Comparison of ENCODE assay signal across 24 cellular contexts in the genomic region with DNA sequence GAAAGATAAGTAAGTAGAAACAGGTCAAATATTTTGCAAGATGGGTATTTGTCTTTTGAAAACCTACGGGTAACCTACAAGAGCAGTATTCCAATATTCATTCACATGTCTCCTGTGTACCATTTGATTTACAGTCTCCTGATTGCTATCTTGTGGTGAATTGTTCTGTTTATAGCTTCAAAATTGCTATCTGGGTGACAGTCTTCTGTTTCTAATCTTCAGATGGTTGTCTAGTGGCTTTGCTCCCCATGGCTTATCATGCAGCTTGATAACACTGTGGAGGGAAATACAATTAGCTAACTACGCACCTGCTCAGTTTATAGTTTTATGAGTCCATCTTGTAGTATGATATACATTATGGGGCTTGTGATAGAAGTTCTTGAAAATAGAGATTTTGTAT.
"Had no signal": no experiment of that assay in that cellular context is flagged by ENCODE, and none has a peak within 500 bp of the region (broad histone marks: within the 10 kb centered on the region; RNA-seq: fewer than 3 reads in every experiment).

No MANE protein-coding gene starts in this region.

- H3K4me3 ChIP-seq: breast epithelium, colonic mucosa, K562 had no signal

- DNase-seq: activated CD4-positive, alpha-beta T cell treated with anti-CD3 and anti-CD28 coated beads for 48 hours; activated CD4-positive, alpha-beta T cell treated with anti-CD3 and anti-CD28 coated beads, Interleukin-2, amount 50 U/mL, for 4 hours; activated CD4-positive, CD25-positive, alpha-beta regulatory T cell treated with anti-CD3 and anti-CD28 coated beads, Interleukin-2, amount 50 U/mL, for 72 hours; activated CD8-positive, alpha-beta memory T cell treated with anti-CD3 and anti-CD28 coated beads, Interleukin-2, amount 50 U/mL, for 48 hours; activated CD8-positive, alpha-beta T cell treated with anti-CD3 and anti-CD28 coated beads, Interleukin-2, amount 10 ng/mL, durations not matched to agents 7 days and 5 days; activated T-cell treated with anti-CD3 and anti-CD28 coated beads, Interleukin-2, amount 50 U/mL, for 1 hour; aorta; caudate nucleus; colonic mucosa; Karpas-422; MM.1S; NCI-H1048; NCI-H1436; NCI-H1930; NCI-H446; NCI-H524; NCI-H748 treated with DMSO at 0.1 percent for 48 hours; RPMI8226; T-helper 17 cell; T-helper 9 cell had no signal

- H3K36me3 ChIP-seq: breast epithelium, colonic mucosa had no signal

- H3K9me3 ChIP-seq: breast epithelium, colonic mucosa had no signal

- H3K27ac ChIP-seq: breast epithelium, colonic mucosa had no signal

- ATAC-seq: activated CD8-positive, alpha-beta T cell treated with anti-CD3 and anti-CD28 coated beads, Interleukin-2, amount 10 ng/mL, durations not matched to agents 7 days and 5 days; K562; Right ventricle myocardium inferior; T-helper 17 cell; WTC11 had no signal

- H3K4me1 ChIP-seq: breast epithelium, colonic mucosa had no signal
